ENCODE assay signal across 2 cellular contexts in the genomic region with DNA sequence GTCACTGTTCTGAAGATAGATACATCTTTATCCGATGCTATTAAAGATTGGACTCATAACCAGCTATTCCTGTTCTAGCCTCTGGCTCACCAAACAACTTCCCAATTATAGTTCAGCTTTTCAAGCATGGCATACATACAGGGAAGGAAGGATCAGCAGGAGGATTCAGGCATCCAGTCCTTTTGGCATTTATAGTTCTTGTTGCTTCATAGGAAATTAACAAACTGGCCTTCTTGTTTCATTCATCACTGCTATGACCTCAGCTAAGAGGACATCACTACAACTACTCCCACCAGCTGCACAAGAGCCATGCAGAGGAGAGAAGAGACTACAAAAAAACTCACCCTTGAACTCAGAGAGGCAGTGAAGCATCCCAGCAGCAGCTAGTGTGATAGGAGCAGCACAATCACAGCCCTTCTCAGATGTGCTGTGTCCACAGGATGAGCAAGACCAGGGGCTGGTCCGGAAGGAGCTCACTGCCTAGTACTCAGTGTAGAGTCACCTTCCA.
TF ChIP-seq lines count a peak whose summit lies in the region.

No MANE protein-coding gene starts in this region.

TF ChIP-seq in IMR-90, 13 proteins besides CTCF, POLR2A, EP300 and RAD21:
- TF ChIP-seq, protein P1, sequence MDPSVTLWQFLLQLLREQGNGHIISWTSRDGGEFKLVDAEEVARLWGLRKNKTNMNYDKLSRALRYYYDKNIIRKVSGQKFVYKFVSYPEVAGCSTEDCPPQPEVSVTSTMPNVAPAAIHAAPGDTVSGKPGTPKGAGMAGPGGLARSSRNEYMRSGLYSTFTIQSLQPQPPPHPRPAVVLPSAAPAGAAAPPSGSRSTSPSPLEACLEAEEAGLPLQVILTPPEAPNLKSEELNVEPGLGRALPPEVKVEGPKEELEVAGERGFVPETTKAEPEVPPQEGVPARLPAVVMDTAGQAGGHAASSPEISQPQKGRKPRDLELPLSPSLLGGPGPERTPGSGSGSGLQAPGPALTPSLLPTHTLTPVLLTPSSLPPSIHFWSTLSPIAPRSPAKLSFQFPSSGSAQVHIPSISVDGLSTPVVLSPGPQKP (IDR thresholded peaks at IDR 0.05; ENCODE audit: borderline replicate concordance, low read depth, low read length): no peak
- TF ChIP-seq CHD1 (IDR thresholded peaks at IDR 0.05; ENCODE audit: low read depth, low read length) (no peak), MAZ (IDR thresholded peaks at IDR 0.05; ENCODE audit: borderline replicate concordance, low read depth, low read length) (no peak), NFE2L2 (IDR thresholded peaks at IDR 0.05; ENCODE audit: low read depth, low read length) (no peak)

TF ChIP-seq in GM12891, 5 proteins besides CTCF, POLR2A, EP300 and RAD21:
- TF ChIP-seq POU2F2 (IDR thresholded peaks at IDR 0.05; ENCODE audit: low read depth, low read length): no peak
- no peak for TF ChIP-seq TAF1 (IDR thresholded peaks at IDR 0.05; ENCODE audit: low read depth, low read length)
- TF ChIP-seq PAX5 (IDR thresholded peaks at IDR 0.05; ENCODE audit: insufficient read depth, low read length, severe bottlenecking): no peak
- no peak for TF ChIP-seq POLR2AphosphoS5 (IDR thresholded peaks at IDR 0.05; ENCODE audit: low read depth, low read length)
- no peak for TF ChIP-seq SPI1 (IDR thresholded peaks at IDR 0.05; ENCODE audit: low read depth, low read length)
